Comparison of ENCODE assay signal across 28 cellular contexts in the genomic region with DNA sequence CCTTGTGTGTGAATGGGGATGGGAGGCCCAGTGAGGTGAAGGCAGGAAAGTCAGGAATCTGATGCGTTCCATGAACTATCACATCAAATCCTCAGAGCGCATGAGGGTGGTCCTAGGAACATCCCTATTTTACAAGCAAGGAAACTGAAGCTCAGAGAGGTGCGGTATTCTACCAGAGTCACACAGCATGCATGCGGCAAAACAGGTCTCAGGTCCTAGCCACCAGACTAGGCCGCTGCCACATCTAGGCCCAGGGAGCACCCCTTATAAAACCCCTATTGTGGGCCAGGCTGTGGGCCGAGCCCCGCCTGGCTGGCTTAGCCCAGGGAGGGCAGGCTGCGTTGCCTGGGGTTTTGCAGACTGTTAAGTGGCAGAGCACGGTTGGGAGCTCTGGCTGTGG. TPM values are rescaled to one million over a fixed set of nuclear protein-coding genes. Genes with fewer than 3 reads are reported as not detected.
"Had no signal": no experiment of that assay in that cellular context is flagged by ENCODE, and none has a peak within 500 bp of the region (broad histone marks: within the 10 kb centered on the region; RNA-seq: fewer than 3 reads in every experiment).

No MANE protein-coding gene starts in this region.

- H2AFZ ChIP-seq: parathyroid adenoma had no signal

- H3K4me2 ChIP-seq: smooth muscle cell had no signal

- H3K27me3 ChIP-seq: ovary, testis, uterus had no signal

- H3K4me3 ChIP-seq: ovary, psoas muscle, skin epidermis, smooth muscle cell, spleen, suprapubic skin, testis, tibial artery, transverse colon, upper lobe of right lung, uterus had no signal

- H3K4me1 ChIP-seq: parathyroid adenoma, testis, upper lobe of right lung, uterus had no signal

- ATAC-seq: naive thymus-derived CD4-positive, alpha-beta T cell; natural killer cell; psoas muscle; right cardiac atrium; sciatic nerve; stimulated activated memory B cell treated with anti-CD40 and anti-IgM and Interleukin-4, amounts not matched to agents 10 μg/mL and 1 μg/mL and 100 μg/mL, for 72 hours; stimulated activated naive CD8-positive, alpha-beta T cell treated with anti-CD3 and anti-CD28 coated beads, Interleukin-15, Interleukin-2, amounts not matched to agents 100 U/mL and 50 U/mL, for 24 hours; upper lobe of right lung had no signal

- DNase-seq: naive thymus-derived CD4-positive, alpha-beta T cell; natural killer cell; nephron progenitor cell; occipital lobe; ovary; psoas muscle; spleen; stimulated activated CD4-positive, alpha-beta T cell treated with anti-CD3 and anti-CD28 coated beads, Interleukin-12 subunit alpha, Interleukin-12 subunit beta, amount 100 ng/mL, for 4 hours; stimulated activated CD4-positive, alpha-beta T cell treated with anti-CD3 and anti-CD28 coated beads, Interleukin-1b, Interleukin-23, amount 100 ng/mL, for 48 hours; stimulated activated CD4-positive, alpha-beta T cell treated with anti-CD3 and anti-CD28 coated beads, Interleukin-4, amount 100 ng/mL, for 1 hour; stimulated activated CD4-positive, alpha-beta T cell treated with anti-CD3 and anti-CD28 coated beads, Interleukin-4, amount 100 ng/mL, for 4 hours; stimulated activated CD8-positive, alpha-beta memory T cell treated with anti-CD3 and anti-CD28 coated beads, Interleukin-4, amount 100 ng/mL, for 48 hours; stimulated activated naive CD4-positive, alpha-beta T cell; stimulated activated naive CD8-positive, alpha-beta T cell treated with anti-CD3 and anti-CD28 coated beads, Interleukin-15, amount 100 ng/mL, for 72 hours; stimulated activated naive CD8-positive, alpha-beta T cell treated with anti-CD3 and anti-CD28 coated beads, Interleukin-15, Interleukin-2, amounts not matched to agents 100 U/mL and 50 U/mL, for 24 hours; substantia nigra; testis; tibial artery; transverse colon; upper lobe of right lung; uterus had no signal

- H3K27ac ChIP-seq: ovary, parathyroid adenoma, psoas muscle, skin epidermis, spleen, suprapubic skin, testis, tibial artery, transverse colon, upper lobe of right lung had no signal

- H3K79me2 ChIP-seq: parathyroid adenoma had no signal

- H3K9me3 ChIP-seq: ovary, psoas muscle, spleen, suprapubic skin, testis, tibial artery, transverse colon, upper lobe of right lung, uterus had no signal

- H3K9ac ChIP-seq: parathyroid adenoma had no signal

- H3K36me3 ChIP-seq: ovary, spleen, suprapubic skin, tibial artery, transverse colon, upper lobe of right lung, uterus had no signal

RNA-seq across cellular contexts. Expression of a gene that starts 17.9 kb away (rescaled TPM):
- total RNA-seq: naive thymus-derived CD4-positive, alpha-beta T cell; natural killer cell had no signal
- polyA plus RNA-seq: naive thymus-derived CD4-positive, alpha-beta T cell had no signal
